Comparison of ENCODE assay signal across 1 cellular context in genomic region chr2:143758629-143759330, GRCh38.
TF ChIP-seq lines count a peak whose summit lies in the region.

No MANE protein-coding gene starts in this region.

TF ChIP-seq in H1, 55 proteins besides CTCF, POLR2A, EP300 and RAD21:
- TF ChIP-seq MAFK (IDR thresholded peaks at IDR 0.05; ENCODE audit: low read depth, low read length), result no peak
- TF ChIP-seq BRCA1 (IDR thresholded peaks at IDR 0.05; ENCODE audit: low read depth, low read length), result no peak
- no peak for TF ChIP-seq HDAC2 (IDR thresholded peaks at IDR 0.05; ENCODE audit: borderline replicate concordance in 1 of 2, low read depth in 2 of 2, low read length in 2 of 2)
- TF ChIP-seq CHD7 (IDR thresholded peaks at IDR 0.05; ENCODE audit: insufficient replicate concordance, low read length), result no peak
- no peak for TF ChIP-seq JUN (IDR thresholded peaks at IDR 0.05; ENCODE audit: low read depth, low read length)
- TF ChIP-seq JUND (IDR thresholded peaks at IDR 0.05; ENCODE audit: low read length), result no peak
- TF ChIP-seq BCL11A (IDR thresholded peaks at IDR 0.05; ENCODE audit: low read depth in 2 of 2, low read length in 2 of 2), result no peak
- no peak for TF ChIP-seq USF2 (IDR thresholded peaks at IDR 0.05; ENCODE audit: low read length)
- no peak for TF ChIP-seq TEAD4 (IDR thresholded peaks at IDR 0.05; ENCODE audit: low read depth, low read length)
